Comparison of ENCODE assay signal across 8 cellular contexts in the genomic region with DNA sequence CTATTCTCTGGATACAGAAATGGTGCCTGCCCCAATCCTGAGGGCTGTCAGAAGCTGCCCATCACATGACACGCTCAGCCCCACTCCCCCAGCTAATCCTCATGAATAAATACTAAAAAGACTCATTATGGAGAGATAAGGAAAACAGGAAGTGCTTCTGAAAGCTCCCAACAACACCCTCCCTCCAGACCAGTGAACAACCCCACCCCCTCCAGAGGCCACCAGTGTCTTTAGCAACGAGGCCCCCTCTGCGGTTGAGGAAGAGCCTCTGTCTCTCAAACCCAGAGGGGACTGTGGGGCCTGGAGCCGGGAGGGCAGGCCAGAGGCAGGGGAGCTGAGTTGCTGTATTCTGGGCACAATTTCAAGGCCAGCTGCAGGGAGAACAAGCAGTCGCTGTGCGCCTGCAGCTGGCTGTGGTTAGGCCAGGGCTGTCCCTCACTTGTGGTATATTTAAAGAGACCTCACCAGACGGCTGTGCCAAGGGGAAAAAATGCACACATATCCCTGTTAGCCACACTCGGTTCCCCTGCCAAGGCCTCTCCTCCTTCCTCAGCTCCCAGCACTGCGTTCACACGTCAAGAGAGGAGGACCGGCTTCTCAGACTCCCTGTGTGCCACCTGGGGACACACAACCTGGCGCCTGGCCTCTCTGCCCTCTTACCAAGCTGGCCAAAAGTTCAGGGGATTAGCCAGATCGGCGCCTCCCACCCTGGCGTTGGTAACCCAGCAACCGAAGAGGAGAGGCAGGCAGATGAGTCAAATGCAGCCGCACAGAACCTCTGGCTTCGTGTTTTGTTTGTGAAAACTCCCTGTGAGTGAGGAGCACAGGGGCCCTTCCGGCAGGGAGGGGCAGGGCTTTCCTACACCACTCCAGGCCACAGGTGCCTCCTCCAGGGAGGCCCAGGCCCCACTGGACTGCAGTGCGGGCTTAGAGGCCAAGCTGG.
A peak's percentile ranks its signal among the peaks of the same experiment; 100 is the strongest.
DNase-seq lines count a peak whose midpoint lies in the region; ATAC-seq and TF ChIP-seq lines count a peak whose summit lies in the region.

No MANE protein-coding gene starts in this region.

- peak overlapping the region; percentile 15 for H3K4me3 Mint-ChIP-seq in endodermal cell

- POLR2A ChIA-PET in Panc1 (lab: Charles Lee) = no interaction called here

- H3K27me3 Mint-ChIP-seq in endodermal cell (ENCODE audit: insufficient read depth) = no peaks in the 10 kb centered on the region

- H3K9me3 Mint-ChIP-seq in endodermal cell = no peaks in the 10 kb centered on the region

- no peaks in the 10 kb centered on the region for H3K36me3 ChIP-seq in Panc1 (ENCODE audit: control insufficient read depth, insufficient read depth, low read length)
- H3K36me3 ChIP-seq in endodermal cell (ENCODE audit: control insufficient read depth, insufficient read depth, low read length) = no peaks in the 10 kb centered on the region

- intact Hi-C loops in Panc1 (cut with micrococcal nuclease; ENCODE audit: unreplicated experiment) = no loop called here

- H3K27ac ChIP-seq in Panc1 (ENCODE audit: low read length) = no peak overlapping the region
- peak overlapping the region; percentile 55 for H3K27ac ChIP-seq in endodermal cell (ENCODE audit: low read depth, low read length)

- H3K4me1 ChIP-seq in Panc1 (ENCODE audit: control insufficient read depth, insufficient read depth, low read length) (no peaks in the 10 kb centered on the region), endodermal cell (ENCODE audit: control insufficient read depth, insufficient read depth, low read length) (peaks cover 8% of the 10 kb centered on the region)

- no TSS peak for BruUV-seq in Panc1 (replicated peaks; lab: Mats Ljungman, UMichigan)

- ATAC-seq in HG03432 (IDR thresholded peaks at IDR 0.05; ENCODE audit: unreplicated experiment) (peak; percentile 70), Panc1 (peak; percentile 48; the same call in 1 of the 2 replicates), GM18867 (IDR thresholded peaks at IDR 0.05; ENCODE audit: unreplicated experiment) (no peak)

- peaks cover 22% of the 10 kb centered on the region for H3K4me1 Mint-ChIP-seq in endodermal cell

- no peaks in the 10 kb centered on the region for H3K36me3 Mint-ChIP-seq in endodermal cell (ENCODE audit: low read depth)

- peak overlapping the region; percentile 59 for H3K27ac Mint-ChIP-seq in endodermal cell

- no peak overlapping the region for H3K9ac ChIP-seq in endodermal cell (ENCODE audit: extremely low read depth, low read length, poor library complexity, severe bottlenecking)

- peaks cover 3% of the 10 kb centered on the region; the same call in 1 of the 2 replicates for H3K27me3 ChIP-seq in Panc1 (ENCODE audit: control insufficient read depth, insufficient read depth, low read length)
- H3K27me3 ChIP-seq in endodermal cell (ENCODE audit: control insufficient read depth, insufficient read depth, low read length, poor library complexity, severe bottlenecking) = no peaks in the 10 kb centered on the region

- 48 to 55% methylated on average over 9 to 20 of the region's 20 CpGs for WGBS in endodermal cell (ENCODE audit: insufficient coverage in 1 of 2, insufficient read length in 1 of 2), 2 experiments

- TF ChIP-seq CTCF in Panc1 (IDR thresholded peaks at IDR 0.05) (no peak), endodermal cell (conservative IDR thresholded peaks at IDR 0.05) (no peak)

- in situ Hi-C loops in Panc1 (cut with HindIII; ENCODE audit: low pct_unique_long_range_greater_than_20kb, low sequenced_read_pairs) = no loop called here

- no peak overlapping the region for H3K4me3 ChIP-seq in Panc1 (ENCODE audit: low read depth in 2 of 2, low read length in 2 of 2)
- H3K4me3 ChIP-seq in endodermal cell (ENCODE audit: low read length) = no peak overlapping the region

- H3K9me3 ChIP-seq in Panc1 (ENCODE audit: control insufficient read depth, insufficient read depth, low read depth, low read length) (no peaks in the 10 kb centered on the region), endodermal cell (ENCODE audit: control insufficient read depth, low read length) (no peaks in the 10 kb centered on the region)

- CTCF ChIA-PET in Panc1 (lab: Charles Lee) = no interaction called here

- DNase-seq in COLO668 (lab: John Stamatoyannopoulos, UW; ENCODE audit: unreplicated experiment) = peak; percentile 37
- no peak for DNase-seq in Panc1 (ENCODE audit: low read depth, low spot score)
- DNase-seq in endodermal cell = peak; percentile 83
- peak; percentile 91 for DNase-seq in midbrain (lab: John Stamatoyannopoulos, UW)
- no peak for DNase-seq in stimulated activated naive CD4-positive, alpha-beta T cell treated with Interleukin-2 at 50 U/mL for 16 hours (lab: John Stamatoyannopoulos, UW)
- no peak for DNase-seq in activated T-cell treated with anti-CD3 and anti-CD28 coated beads, Interleukin-2, amount 50 U/mL, for 48 hours

Comparison
In these comparisons a context has a peak if more than half of its experiments do, and no peak if none do; other contexts are left out.
1. DNase-seq: peak in COLO668 (single experiment), endodermal cell (single experiment) and midbrain (single experiment); none in Panc1 (single experiment), stimulated activated naive CD4-positive, alpha-beta T cell treated with Interleukin-2 at 50 U/mL for 16 hours (single experiment) and activated T-cell treated with anti-CD3 and anti-CD28 coated beads, Interleukin-2, amount 50 U/mL, for 48 hours (0 of 2).